8 cellular contexts compared by ENCODE assay signal in the genomic region with DNA sequence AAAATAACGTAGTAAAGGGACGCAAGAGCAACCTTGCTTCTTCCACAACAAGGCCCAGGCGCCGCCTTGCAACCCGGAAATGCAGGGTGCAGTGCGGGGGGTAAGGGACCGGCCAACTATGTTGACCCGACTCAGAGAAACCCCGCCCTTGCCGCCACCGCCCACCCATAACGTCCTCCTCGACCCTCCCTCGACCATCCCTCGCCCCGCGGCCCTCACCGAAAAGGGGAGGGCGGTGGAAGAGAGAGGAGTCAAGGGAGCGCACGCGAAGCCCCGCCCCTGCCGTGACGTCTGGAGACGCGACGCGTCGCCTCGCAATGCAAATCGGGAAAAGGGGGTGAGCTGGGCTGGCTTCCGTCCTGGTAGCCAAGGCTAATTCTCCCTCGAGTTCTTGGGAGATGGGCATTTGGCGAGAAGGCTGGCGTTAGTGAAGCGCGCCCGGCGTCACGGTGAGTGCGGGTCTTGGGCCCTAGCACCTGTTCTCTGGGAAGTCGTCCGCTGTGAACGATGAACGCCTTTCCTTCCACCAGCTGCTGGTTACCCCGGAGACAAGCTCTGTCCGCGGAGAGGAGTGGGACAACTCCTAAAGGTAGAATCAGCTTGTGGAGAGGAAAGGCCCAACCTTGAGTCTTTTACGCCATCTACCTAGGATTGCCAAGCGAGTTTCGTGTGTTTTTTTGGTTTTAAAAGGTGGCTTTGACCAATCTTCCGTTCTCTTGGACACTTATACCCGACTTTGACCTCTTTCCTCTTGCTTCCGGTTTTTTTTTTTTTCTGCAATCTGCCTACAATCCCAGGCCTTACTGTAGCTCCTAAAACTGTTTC.
DNase-seq lines count a peak whose midpoint lies in the region; ATAC-seq lines count a peak whose summit lies in the region.

A gene (plus strand): TSS at position 340 of the 825 bp plus-strand sequence. CDS start 14,669 bp downstream, outside the sequence.

- peaks cover 21 to 39% (median 25%) of the 10 kb centered on the region in 10 experiments for H3K4me1 ChIP-seq in BLaER1 treated with 17β-estradiol and CSF1 and Interleukin-3, amounts not matched to agents 10 nM and 100 nM

- H3K27ac ChIP-seq in BLaER1 treated with 17β-estradiol and CSF1 and Interleukin-3, amounts not matched to agents 10 nM and 100 nM, result peak within 1 kb of the TSS; percentile 80 to 93 (median 91)

- H3K9ac ChIP-seq in BLaER1 treated with 17β-estradiol and CSF1 and Interleukin-3, amounts not matched to agents 10 nM and 100 nM, result peak within 1 kb of the TSS; percentile 75 to 95 (median 89)

- H4K20me1 ChIP-seq in BLaER1 treated with 17β-estradiol and CSF1 and Interleukin-3, amounts not matched to agents 10 nM and 100 nM, result peaks cover 32 to 45% (median 42%) of the 10 kb centered on the region in 11 experiments

- DNase-seq in NCI-H748 (lab: John Stamatoyannopoulos, UW; ENCODE audit: unreplicated experiment) (peak; percentile 98), dedifferentiated amniotic fluid mesenchymal stem cell (ENCODE audit: extremely low spot score) (peak; percentile 93), left kidney (ENCODE audit: low read depth, low spot score) (peak; percentile 100)
- peak; percentile 90 for DNase-seq in activated CD4-positive, alpha-beta T cell treated with anti-CD3 and anti-CD28 coated beads, Interleukin-2, amount 50 U/mL, for 1 hour
- DNase-seq in stimulated activated CD4-positive, alpha-beta T cell treated with anti-CD3 and anti-CD28 coated beads, Interleukin-2, amount 100 ng/mL, for 24 hours, result peak; percentile 93 to 95

- ATAC-seq in GM19351 (IDR thresholded peaks at IDR 0.05; ENCODE audit: unreplicated experiment), result peak; percentile 94
- peak; percentile 96 for ATAC-seq in HG03521 (IDR thresholded peaks at IDR 0.05; ENCODE audit: unreplicated experiment)

- no peaks in the 10 kb centered on the region for H3K27me3 ChIP-seq in BLaER1 treated with 17β-estradiol and CSF1 and Interleukin-3, amounts not matched to agents 10 nM and 100 nM

- peak within 1 kb of the TSS; percentile 70 to 97 (median 86) for H3K4me3 ChIP-seq in BLaER1 treated with 17β-estradiol and CSF1 and Interleukin-3, amounts not matched to agents 10 nM and 100 nM

- no peaks in the 10 kb centered on the region for H3K9me3 ChIP-seq in BLaER1 treated with 17β-estradiol and CSF1 and Interleukin-3, amounts not matched to agents 10 nM and 100 nM (replicated peaks in 1 of 11)

- peaks cover 10 to 36% (median 25%) of the 10 kb centered on the region in 11 experiments; a peak in 19 of 22 replicates for H3K36me3 ChIP-seq in BLaER1 treated with 17β-estradiol and CSF1 and Interleukin-3, amounts not matched to agents 10 nM and 100 nM

- H3K4me2 ChIP-seq in BLaER1 treated with 17β-estradiol and CSF1 and Interleukin-3, amounts not matched to agents 10 nM and 100 nM, result peak within 1 kb of the TSS; percentile 83 to 98 (median 89)

Comparison
In these comparisons a context has a peak if more than half of its experiments do, and no peak if none do; other contexts are left out.
1. Peak in every context shown above with its lines: DNase-seq, ATAC-seq, H3K4me3 ChIP-seq and H3K27ac ChIP-seq.